15 cellular contexts compared by ENCODE assay signal in the genomic region with DNA sequence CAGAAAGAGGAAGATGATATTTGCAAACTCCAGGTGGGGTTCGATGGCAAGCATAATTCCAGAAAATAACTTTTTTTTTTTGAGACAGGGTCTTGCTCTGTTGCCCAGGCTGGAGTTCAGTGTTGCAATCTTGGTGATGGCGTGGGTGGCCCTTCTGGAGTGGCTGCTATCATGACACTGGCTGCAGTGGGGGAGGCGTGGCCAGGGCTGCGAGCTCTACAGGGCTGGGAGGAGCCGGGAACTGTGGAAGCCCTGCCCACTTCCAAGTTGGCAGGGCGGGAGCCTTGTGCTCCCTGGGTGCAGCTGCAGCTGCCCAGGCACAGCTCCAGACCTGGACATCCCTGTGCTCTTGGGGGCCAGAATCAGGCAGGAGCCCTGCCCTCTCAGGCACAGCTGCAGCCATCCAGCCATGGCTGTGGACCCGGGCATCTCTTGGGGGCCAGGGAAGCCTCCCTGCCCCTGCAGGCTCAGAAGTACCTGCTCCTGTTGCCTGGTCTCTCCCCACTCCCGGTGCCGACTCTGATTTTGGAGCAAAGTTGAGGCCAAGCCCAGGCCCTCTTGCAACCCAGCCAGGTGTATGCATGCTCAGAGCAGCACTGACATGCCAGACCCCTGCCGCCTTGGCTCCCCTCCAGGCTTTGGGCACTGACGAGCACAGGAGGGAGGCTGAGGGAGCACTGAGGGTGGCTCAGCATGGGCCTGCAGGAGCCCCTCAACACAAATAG. TPM values are rescaled to one million over a fixed set of nuclear protein-coding genes. Genes with fewer than 3 reads are reported as not detected.
DNase-seq lines count a peak whose midpoint lies in the region; ATAC-seq, FAIRE-seq and TF ChIP-seq lines count a peak whose summit lies in the region.
"Had no signal": no experiment of that assay in that cellular context is flagged by ENCODE, and none has a peak within 500 bp of the region (broad histone marks: within the 10 kb centered on the region; RNA-seq: fewer than 3 reads in every experiment).

No MANE protein-coding gene starts in this region.

- no peaks in the 10 kb centered on the region for H3K36me3 ChIP-seq in heart left ventricle
- no peaks in the 10 kb centered on the region for H3K36me3 ChIP-seq in SJCRH30
- H3K36me3 ChIP-seq in keratinocyte (ENCODE audit: control insufficient read depth in 2 of 2, extremely low read depth in 1 of 2, insufficient read depth in 2 of 2, low read length in 2 of 2) = no peaks in the 10 kb centered on the region
- no peaks in the 10 kb centered on the region for H3K36me3 ChIP-seq in aorta (ENCODE audit: control insufficient read depth in 1 of 2, insufficient read depth in 2 of 2, low read length in 1 of 2)
- H3K36me3 ChIP-seq: sigmoid colon had no signal

- no peak overlapping the region for H3K9ac ChIP-seq in keratinocyte (ENCODE audit: control insufficient read depth, extremely low read depth, insufficient read depth, low read length)

- H2AFZ ChIP-seq in keratinocyte (ENCODE audit: control insufficient read depth, low read length) = peak overlapping the region; percentile 53

- 76 to 86% (median 81%) methylated on average over 7 to 11 of the region's 11 CpGs for WGBS in heart left ventricle, 4 donors
- whole genome bisulfite sequencing in aorta, 2 donors = 77 to 79% methylated on average over 11 of the region's 11 CpGs

- H3K79me2 ChIP-seq in keratinocyte (ENCODE audit: control insufficient read depth, insufficient read depth, low read length) = no peaks in the 10 kb centered on the region

- H3K4me2 ChIP-seq in keratinocyte (ENCODE audit: control insufficient read depth, extremely low read depth, insufficient read depth, low read depth, low read length) = no peak overlapping the region

- no peak for TF ChIP-seq CTCF in heart left ventricle (IDR thresholded peaks at IDR 0.05)
- TF ChIP-seq CTCF in keratinocyte (optimal IDR thresholded peaks at IDR 0.05 in 1 of 3, IDR thresholded peaks at IDR 0.05 in 1 of 3, conservative IDR thresholded peaks at IDR 0.05 in 1 of 3; ENCODE audit: extremely low read depth in 1 of 3, insufficient read depth in 2 of 3, low read length in 3 of 3) = no peak

- intact Hi-C loops in heart left ventricle (cut with DNase I) = no loop called here
- intact Hi-C loops in cardiac septum (cut with DNase I) = no loop called here
- intact Hi-C loops in aorta (cut with DNase I) = no loop called here

- FAIRE-seq in keratinocyte (lab: Jason Lieb, UNC) = peak; percentile 52
- FAIRE-seq: GM12891, H54 had no signal

- H3K9me3 ChIP-seq in heart left ventricle (no peaks in the 10 kb centered on the region), SJCRH30 (replicated peaks) (no peaks in the 10 kb centered on the region), keratinocyte (ENCODE audit: control insufficient read depth, low read depth, low read length) (no peaks in the 10 kb centered on the region), aorta (ENCODE audit: control insufficient read depth, low read length) (no peaks in the 10 kb centered on the region)
- H3K9me3 ChIP-seq: sigmoid colon had no signal

- H3K9me1 ChIP-seq in keratinocyte (ENCODE audit: control insufficient read depth, extremely low read depth, insufficient read depth, low read length) = no peaks in the 10 kb centered on the region

- TF ChIP-seq POLR2A in heart left ventricle (IDR thresholded peaks at IDR 0.05) = no peak

- DNase-seq in heart left ventricle = peak in 1 of 5 donors; percentile 35
- no peak for DNase-seq in cardiac septum (ENCODE audit: low spot score)
- DNase-seq in SJCRH30 = peak; percentile 58 to 71
- DNase-seq in keratinocyte (ENCODE audit: low read depth, low spot score) = no peak
- DNase-seq in aorta = no peak
- DNase-seq in NCI-H524 treated with DMSO at 0.1 percent for 48 hours (lab: John Stamatoyannopoulos, UW) = no peak
- no peak for DNase-seq in stimulated activated CD4-positive, alpha-beta T cell treated with anti-CD3 and anti-CD28 coated beads, Interleukin-2, amount 100 ng/mL, for 24 hours
- no peak for DNase-seq in activated CD4-positive, alpha-beta T cell treated with anti-CD3 and anti-CD28 coated beads for 48 hours
- DNase-seq: AML-193; naive thymus-derived CD4-positive, alpha-beta T cell; NCI-H2227 treated with DMSO at 0.1 percent for 48 hours; sigmoid colon had no signal

- dilution Hi-C loops in keratinocyte (cut with MboI; ENCODE audit: extremely low pct_ligation_motif_present, low sequenced_read_pairs) = no loop called here

- H3K27ac ChIP-seq in heart left ventricle (no peak overlapping the region), SJCRH30 (no peak overlapping the region), keratinocyte (ENCODE audit: control insufficient read depth, insufficient read depth, low read length) (no peak overlapping the region), aorta (ENCODE audit: low read depth in 1 of 2, low read length in 2 of 2) (no peak overlapping the region)
- H3K27ac ChIP-seq: sigmoid colon, SK-N-MC had no signal

- H3K4me3 ChIP-seq in heart left ventricle = no peak overlapping the region
- no peak overlapping the region for H3K4me3 ChIP-seq in SJCRH30
- no peak overlapping the region for H3K4me3 ChIP-seq in keratinocyte (ENCODE audit: control insufficient read depth in 2 of 3, extremely low read depth in 1 of 3, insufficient read depth in 2 of 3, low read depth in 1 of 3, low read length in 3 of 3)
- H3K4me3 ChIP-seq in aorta (ENCODE audit: low read length in 2 of 2) = no peak overlapping the region
- H3K4me3 ChIP-seq: sigmoid colon, SK-N-MC had no signal

- ATAC-seq in heart left ventricle = peak in 3 of 4 donors; percentile 51 to 72 (median 71)
- ATAC-seq in aorta (ENCODE audit: low FRiP score) = peak; percentile 37
- ATAC-seq: naive thymus-derived CD4-positive, alpha-beta T cell had no signal

- no peaks in the 10 kb centered on the region for H3K27me3 ChIP-seq in heart left ventricle
- no peaks in the 10 kb centered on the region for H3K27me3 ChIP-seq in SJCRH30
- H3K27me3 ChIP-seq in keratinocyte (ENCODE audit: control insufficient read depth, extremely low read depth, insufficient read depth, low read length) = no peaks in the 10 kb centered on the region
- no peaks in the 10 kb centered on the region for H3K27me3 ChIP-seq in aorta (ENCODE audit: control insufficient read depth in 1 of 2, insufficient read depth in 2 of 2, low read length in 1 of 2)
- H3K27me3 ChIP-seq: sigmoid colon had no signal

- no peaks in the 10 kb centered on the region for H4K20me1 ChIP-seq in keratinocyte (ENCODE audit: control insufficient read depth, extremely low read depth, insufficient read depth, low read length)

- H3K4me1 ChIP-seq in heart left ventricle (peaks cover 0 to 9% (median 0%) of the 10 kb centered on the region in 12 donors), SJCRH30 (no peaks in the 10 kb centered on the region), keratinocyte (ENCODE audit: control insufficient read depth, extremely low read depth, insufficient read depth, low read length) (peaks cover 36% of the 10 kb centered on the region), aorta (ENCODE audit: control insufficient read depth in 1 of 2, insufficient read depth in 2 of 2, low read length in 2 of 2) (no peaks in the 10 kb centered on the region)

RNA-seq across cellular contexts. Expression of a gene that starts 7.2 kb away (rescaled TPM):
- total RNA-seq in heart left ventricle (10 to 100 TPM in 4 of 9 donors, 1 to 10 TPM in 5; 6.9 to 20.4 (median 8.7) TPM), cardiac septum (8.7 TPM), aorta (10 to 100 TPM; 19.9 to 29.6 TPM)
- polyA plus RNA-seq in heart left ventricle (1 to 10 TPM; 3.4 to 5.9 TPM), keratinocyte (11.4 to 22.4 TPM (median 19.7 TPM) in 3 replicates), aorta (1 to 10 TPM; 7.0 to 9.1 TPM)
- 24.9 and 26.6 TPM in 2 replicates for total RNA-seq in SJCRH30 (2014; rRNA removed; shearing (Covaris generic))
- polyA plus RNA-seq in keratinocyte (2011; ENCODE audit: low read depth) = 98.8 TPM
- polyA plus RNA-seq in keratinocyte (2011; cell fraction: cytosol; rRNA removed) = 10.7 and 21.3 TPM in 2 replicates
- 14.1 and 16.6 TPM in 2 replicates for polyA plus RNA-seq in keratinocyte (2011; cell fraction: nucleus; rRNA removed)
- 20.7 and 24.5 TPM in 2 replicates for polyA plus RNA-seq in keratinocyte (2012; ENCODE audit: low replicate concordance)
- 10.6 to 20.8 TPM (median 14.6 TPM) in 3 replicates for polyA minus RNA-seq in keratinocyte
- 28.4 TPM for polyA minus RNA-seq in keratinocyte (2011; cell fraction: cytosol; rRNA and poly(A)+ RNA removed)
- 12.0 and 20.0 TPM in 2 replicates for polyA minus RNA-seq in keratinocyte (2011; cell fraction: nucleus; rRNA and poly(A)+ RNA removed)

RNA-seq across cellular contexts. Expression of a gene that starts 24.2 kb away (rescaled TPM):
- total RNA-seq in heart left ventricle (10 to 100 TPM; 11.4 to 23.2 (median 17.0) TPM), cardiac septum (17.4 TPM), aorta (10 to 100 TPM; 25.8 to 28.3 TPM)
- polyA plus RNA-seq in heart left ventricle (10 to 100 TPM; 16.5 to 22.6 TPM), keratinocyte (15.8 to 27.3 TPM (median 25.4 TPM) in 3 replicates), aorta (10 to 100 TPM; 13.8 to 18.4 TPM)
- total RNA-seq in SJCRH30 (2014; rRNA removed; shearing (Covaris generic)) = 21.7 and 25.8 TPM in 2 replicates
- polyA plus RNA-seq in keratinocyte (2011; ENCODE audit: low read depth) = 41.3 TPM
- 15.8 and 19.6 TPM in 2 replicates for polyA plus RNA-seq in keratinocyte (2011; cell fraction: cytosol; rRNA removed)
- 29.7 and 31.3 TPM in 2 replicates for polyA plus RNA-seq in keratinocyte (2011; cell fraction: nucleus; rRNA removed)
- 19.3 and 26.2 TPM in 2 replicates for polyA plus RNA-seq in keratinocyte (2012; ENCODE audit: low replicate concordance)
- 6.2 to 17.9 TPM (median 9.3 TPM) in 3 replicates for polyA minus RNA-seq in keratinocyte
- polyA minus RNA-seq in keratinocyte (2011; cell fraction: cytosol; rRNA and poly(A)+ RNA removed) = 5.9 TPM
- 11.6 and 20.6 TPM in 2 replicates for polyA minus RNA-seq in keratinocyte (2011; cell fraction: nucleus; rRNA and poly(A)+ RNA removed)

Comparison
In these comparisons a context has a peak if more than half of its experiments do, and no peak if none do; other contexts are left out.
1. DNase-seq: peak in SJCRH30 (2 of 2); none in cardiac septum (single experiment), keratinocyte (single experiment), aorta (0 of 2), NCI-H524 treated with DMSO at 0.1 percent for 48 hours (single experiment), stimulated activated CD4-positive, alpha-beta T cell treated with anti-CD3 and anti-CD28 coated beads, Interleukin-2, amount 100 ng/mL, for 24 hours (0 of 2) and activated CD4-positive, alpha-beta T cell treated with anti-CD3 and anti-CD28 coated beads for 48 hours (single experiment).